In the genomic region with DNA sequence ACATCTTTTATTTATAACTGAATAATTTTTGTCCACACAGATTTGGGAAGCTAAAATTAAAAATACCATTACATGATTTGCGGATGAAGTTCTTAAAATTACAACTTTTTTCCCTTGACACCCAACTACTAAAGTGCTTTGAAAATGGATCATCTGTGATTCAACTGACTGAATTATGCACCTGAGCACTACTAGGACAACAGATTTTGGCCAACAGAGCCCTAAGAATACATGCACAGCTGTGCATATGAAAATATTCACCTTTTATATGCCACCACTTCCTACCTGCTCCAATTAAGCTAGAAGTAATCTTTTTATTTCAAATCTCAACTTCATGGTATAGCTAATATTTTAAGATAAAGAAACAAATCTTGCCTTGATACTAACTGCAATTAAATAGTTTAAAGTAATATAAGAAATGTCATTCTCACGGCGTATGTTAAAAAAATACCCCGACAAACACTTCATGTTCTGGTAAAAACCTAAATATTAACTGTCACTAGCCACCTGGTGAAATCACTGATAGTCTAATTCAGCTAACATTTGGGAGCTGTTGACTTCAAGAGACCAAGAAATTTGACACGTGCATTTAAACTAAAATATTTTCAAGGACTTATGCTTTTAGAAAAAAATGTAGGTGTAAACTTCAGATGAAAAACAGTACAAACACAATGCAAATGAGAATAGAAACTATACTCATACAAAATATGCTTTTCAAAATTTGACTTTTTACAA, we compare ENCODE assay signal across 19 cellular contexts.
DNase-seq lines count a peak whose midpoint lies in the region; FAIRE-seq and TF ChIP-seq lines count a peak whose summit lies in the region.
"Had no signal": no experiment of that assay in that cellular context is flagged by ENCODE, and none has a peak within 500 bp of the region (broad histone marks: within the 10 kb centered on the region; RNA-seq: fewer than 3 reads in every experiment).

No MANE protein-coding gene starts in this region.

- H3K4me1 ChIP-seq in OCI-LY1 (ENCODE audit: insufficient read depth, low read length, severe bottlenecking) (peaks cover 53% of the 10 kb centered on the region), Caco-2 (peaks cover 16% of the 10 kb centered on the region)
- H3K4me1 ChIP-seq: BLaER1 had no signal

- H3K9me3 ChIP-seq in OCI-LY1 (ENCODE audit: low read length) (no peaks in the 10 kb centered on the region), Caco-2 (no peaks in the 10 kb centered on the region)
- H3K9me3 ChIP-seq: BLaER1, HAP-1 had no signal

- no peak overlapping the region for H2AFZ ChIP-seq in OCI-LY1 (ENCODE audit: low read length)

- H3K79me2 ChIP-seq in OCI-LY1 (ENCODE audit: insufficient read depth, low read length): no peaks in the 10 kb centered on the region

- no peaks in the 10 kb centered on the region for H3K9me2 ChIP-seq in OCI-LY1 (ENCODE audit: low read depth, low read length)

- H3K27ac Mint-ChIP-seq in chondrocyte (ENCODE audit: unreplicated experiment) (peak overlapping the region; percentile 27), Caco-2 (ENCODE audit: unreplicated experiment) (no peak overlapping the region)
- H3K27ac Mint-ChIP-seq: B cell; CD4-positive, CD25-positive, alpha-beta regulatory T cell; CD8-positive, alpha-beta T cell had no signal

- H3K4me2 ChIP-seq in OCI-LY1 (ENCODE audit: low read length): peak overlapping the region; percentile 58
- H3K4me2 ChIP-seq: BLaER1 had no signal

- FAIRE-seq in GM18507 (lab: Jason Lieb, UNC): peak; percentile 15
- FAIRE-seq: D721Med, GM12878 had no signal

- BruUV-seq in Caco-2 (replicated peaks; lab: Mats Ljungman, UMichigan): no TSS peak

- H4K20me1 ChIP-seq in OCI-LY1 (ENCODE audit: insufficient read depth, low read length): no peaks in the 10 kb centered on the region
- H4K20me1 ChIP-seq: BLaER1 had no signal

- H3K27me3 Mint-ChIP-seq in chondrocyte (ENCODE audit: low read depth) (no peaks in the 10 kb centered on the region), Caco-2 (ENCODE audit: insufficient read depth, unreplicated experiment) (no peaks in the 10 kb centered on the region)
- H3K27me3 Mint-ChIP-seq: B cell; CD4-positive, CD25-positive, alpha-beta regulatory T cell had no signal

- peak overlapping the region; percentile 44 for H3K4me3 ChIP-seq in OCI-LY1 (ENCODE audit: low read depth, low read length, poor library complexity, severe bottlenecking)
- H3K4me3 ChIP-seq in Caco-2 (ENCODE audit: low read depth, low read length): no peak overlapping the region
- H3K4me3 ChIP-seq: BLaER1, GM12878, HAP-1 had no signal

- H3K36me3 ChIP-seq in OCI-LY1 (ENCODE audit: insufficient read depth, low read length) (0 out of 2 replicates have a peak, but pooled peaks cover 3% of the 10 kb centered on the region), Caco-2 (ENCODE audit: control insufficient read depth, insufficient read depth, low read length) (no peaks in the 10 kb centered on the region)
- H3K36me3 ChIP-seq: BLaER1, HAP-1 had no signal

- H3K9me3 Mint-ChIP-seq in chondrocyte (ENCODE audit: low read depth) (peaks cover 3% of the 10 kb centered on the region), Caco-2 (ENCODE audit: unreplicated experiment) (no peaks in the 10 kb centered on the region)
- H3K9me3 Mint-ChIP-seq: CD4-positive, CD25-positive, alpha-beta regulatory T cell; CD8-positive, alpha-beta T cell had no signal

- H3K27me3 ChIP-seq in OCI-LY1 (ENCODE audit: insufficient read depth, low read length) (no peaks in the 10 kb centered on the region), Caco-2 (replicated peaks; ENCODE audit: control insufficient read depth, insufficient read depth, low read length) (no peaks in the 10 kb centered on the region)
- H3K27me3 ChIP-seq: BLaER1 had no signal

- intact Hi-C loops in Caco-2 (cut with micrococcal nuclease; ENCODE audit: unreplicated experiment): no loop called here

- CTCF ChIA-PET in Caco-2 (lab: Charles Lee): no interaction called here

- H3K4me1 Mint-ChIP-seq in chondrocyte (ENCODE audit: low read depth) (peaks cover 49% of the 10 kb centered on the region), Caco-2 (ENCODE audit: low read depth, unreplicated experiment) (peaks cover 18% of the 10 kb centered on the region)
- H3K4me1 Mint-ChIP-seq: B cell had no signal

- 0 out of 2 replicates have a peak, but pooled peaks cover 3% of the 10 kb centered on the region for H3F3A ChIP-seq in OCI-LY1 (ENCODE audit: insufficient read depth, low read length)

- TF ChIP-seq CTCF in OCI-LY1 (IDR thresholded peaks at IDR 0.05; ENCODE audit: low read length): no peak
- TF ChIP-seq CTCF in chondrocyte (IDR thresholded peaks at IDR 0.05): no peak
- TF ChIP-seq CTCF in Caco-2 (IDR thresholded peaks at IDR 0.05; ENCODE audit: insufficient read depth in 1 of 2, low read depth in 1 of 2, low read length in 1 of 2, severe bottlenecking in 1 of 2, unreplicated experiment in 1 of 2): no peak

- POLR2A ChIA-PET in Caco-2 (lab: Charles Lee): no interaction called here

- peak overlapping the region; percentile 91 for H3K27ac ChIP-seq in OCI-LY1 (ENCODE audit: low read depth, low read length, poor library complexity, severe bottlenecking)
- H3K27ac ChIP-seq: BLaER1, C4-2B had no signal

- H3K36me3 Mint-ChIP-seq in chondrocyte (ENCODE audit: low read depth) (peaks cover 1% of the 10 kb centered on the region), Caco-2 (ENCODE audit: insufficient read depth, unreplicated experiment) (peaks cover 12% of the 10 kb centered on the region)

- H3K9ac ChIP-seq in OCI-LY1 (ENCODE audit: low read length): peak overlapping the region; percentile 63
- H3K9ac ChIP-seq: BLaER1 had no signal

- DNase-seq in GM18507 (ENCODE audit: extremely low spot score, insufficient read length, low read depth) (no peak), chondrocyte (ENCODE audit: low spot score) (no peak), Caco-2 (no peak), NCI-H2171 (lab: John Stamatoyannopoulos, UW) (no peak), glomerular visceral epithelial cell (ENCODE audit: extremely low spot score) (no peak)
- DNase-seq: CD4-positive, CD25-positive, alpha-beta regulatory T cell; CD8-positive, alpha-beta T cell; DMS 273 treated with DMSO at 0.1 percent for 48 hours; DMS79; EL; GDM1; GOT3 had no signal

- no peak overlapping the region for H3K4me3 Mint-ChIP-seq in chondrocyte (ENCODE audit: unreplicated experiment)
- H3K4me3 Mint-ChIP-seq in Caco-2 (ENCODE audit: unreplicated experiment): no peak overlapping the region
- H3K4me3 Mint-ChIP-seq: B cell; CD4-positive, CD25-positive, alpha-beta regulatory T cell; CD8-positive, alpha-beta T cell had no signal
